In the genomic region with DNA sequence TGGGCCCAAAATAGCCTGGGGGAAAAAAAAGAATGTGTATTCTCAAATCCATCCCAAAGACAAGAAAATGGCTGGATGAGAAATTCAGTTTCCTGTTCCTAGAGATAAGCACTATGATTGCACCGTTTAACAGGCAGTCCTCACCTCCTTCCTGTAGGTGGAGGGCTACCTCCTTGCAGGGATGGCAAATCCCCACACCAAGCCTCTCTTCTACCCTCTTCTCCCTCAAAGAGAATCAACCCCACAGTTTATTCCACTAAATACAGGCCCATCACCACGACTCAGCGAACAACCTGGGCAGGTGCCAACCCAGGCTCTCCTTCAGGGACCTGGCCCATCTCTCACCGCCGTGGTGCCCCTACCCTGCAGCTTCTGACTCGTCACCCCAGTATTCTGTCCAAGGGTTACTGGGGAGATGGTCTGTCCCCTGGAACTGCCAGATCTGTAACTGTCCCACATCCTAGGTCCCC, we compare ENCODE assay signal across 12 cellular contexts. TPM values are rescaled to one million over a fixed set of nuclear protein-coding genes. Genes with fewer than 3 reads are reported as not detected.
DNase-seq lines count a peak whose midpoint lies in the region; ATAC-seq and TF ChIP-seq lines count a peak whose summit lies in the region.
"Had no signal": no experiment of that assay in that cellular context is flagged by ENCODE, and none has a peak within 500 bp of the region (broad histone marks: within the 10 kb centered on the region; RNA-seq: fewer than 3 reads in every experiment).

No MANE protein-coding gene starts in this region.

- no peaks in the 10 kb centered on the region for H3K9me3 ChIP-seq in liver (ENCODE audit: control insufficient read depth in 4 of 4, low read length in 3 of 4)
- H3K9me3 ChIP-seq: body of pancreas had no signal

- H3K4me3 ChIP-seq in liver (ENCODE audit: low read depth in 1 of 3, low read length in 3 of 3), result no peak overlapping the region
- H3K4me3 ChIP-seq: body of pancreas, SK-N-MC had no signal

- H3K4me1 ChIP-seq in liver (ENCODE audit: control insufficient read depth in 4 of 4, insufficient read depth in 4 of 4, low read length in 3 of 4), result peaks cover 2 to 4% (median 3%) of the 10 kb centered on the region in 4 donors

- TF ChIP-seq CTCF in liver (IDR thresholded peaks at IDR 0.05; ENCODE audit: low read depth, low read length, missing input control), result peak; percentile 2

- DNase-seq in NCI-H2171 treated with DMSO at 0.1 percent for 48 hours (lab: John Stamatoyannopoulos, UW), result peak; percentile 28
- DNase-seq in NCI-H2171 (lab: John Stamatoyannopoulos, UW), result no peak
- peak; percentile 48 for DNase-seq in HT1080 (ENCODE audit: low read depth)
- DNase-seq in activated T-cell treated with anti-CD3 and anti-CD28 coated beads, Interleukin-2, amount 50 U/mL, for 48 hours, result peak; percentile 41 to 44
- no peak for DNase-seq in nucleus accumbens (lab: John Stamatoyannopoulos, UW)
- DNase-seq: activated CD4-positive, alpha-beta memory T cell treated with anti-CD3 and anti-CD28 coated beads for 36 hours; body of pancreas; left cardiac atrium had no signal

- peaks cover 2 to 4% (median 3%) of the 10 kb centered on the region in 4 donors for H3K27me3 ChIP-seq in liver (ENCODE audit: control insufficient read depth in 4 of 4, insufficient read depth in 4 of 4, low read length in 3 of 4)

- H3K9ac ChIP-seq in liver (ENCODE audit: low read depth in 1 of 2, low read length in 2 of 2), result no peak overlapping the region

- TF ChIP-seq RAD21 in liver (IDR thresholded peaks at IDR 0.05), result no peak

- no peak overlapping the region for H3K27ac ChIP-seq in liver (ENCODE audit: low read depth in 1 of 2, low read length in 2 of 2)
- H3K27ac ChIP-seq: body of pancreas, SK-N-MC had no signal

- peaks cover 3 to 25% (median 16%) of the 10 kb centered on the region in 4 donors for H3K36me3 ChIP-seq in liver (ENCODE audit: control insufficient read depth in 4 of 4, insufficient read depth in 3 of 4, low read depth in 1 of 4, low read length in 3 of 4)

- no peak for ATAC-seq in GM19463 (IDR thresholded peaks at IDR 0.05; ENCODE audit: unreplicated experiment)
- no peak for ATAC-seq in GM21360 (IDR thresholded peaks at IDR 0.05; ENCODE audit: unreplicated experiment)
- ATAC-seq: body of pancreas, left cardiac atrium had no signal

- WGBS in liver, result 65% methylated on average over 6 of the region's 6 CpGs

TF ChIP-seq in liver, 16 proteins besides CTCF, POLR2A, EP300 and RAD21:
- no peak for TF ChIP-seq EGR1 (IDR thresholded peaks at IDR 0.05; ENCODE audit: low read depth in 2 of 2)
- no peak for TF ChIP-seq SP1 (IDR thresholded peaks at IDR 0.05)
- TF ChIP-seq FOXA2 (IDR thresholded peaks at IDR 0.05), result no peak
- TF ChIP-seq HNF4A (conservative IDR thresholded peaks at IDR 0.05), result no peak
- TF ChIP-seq JUND (IDR thresholded peaks at IDR 0.05), result no peak
- no peak for TF ChIP-seq TAF1 (conservative IDR thresholded peaks at IDR 0.05)
- no peak for TF ChIP-seq NR2F2 (IDR thresholded peaks at IDR 0.05)
- no peak for TF ChIP-seq FOXA1 (IDR thresholded peaks at IDR 0.05)
- TF ChIP-seq YY1 (IDR thresholded peaks at IDR 0.05), result no peak
- no peak for TF ChIP-seq RXRA (IDR thresholded peaks at IDR 0.05)
- TF ChIP-seq, protein P1, sequence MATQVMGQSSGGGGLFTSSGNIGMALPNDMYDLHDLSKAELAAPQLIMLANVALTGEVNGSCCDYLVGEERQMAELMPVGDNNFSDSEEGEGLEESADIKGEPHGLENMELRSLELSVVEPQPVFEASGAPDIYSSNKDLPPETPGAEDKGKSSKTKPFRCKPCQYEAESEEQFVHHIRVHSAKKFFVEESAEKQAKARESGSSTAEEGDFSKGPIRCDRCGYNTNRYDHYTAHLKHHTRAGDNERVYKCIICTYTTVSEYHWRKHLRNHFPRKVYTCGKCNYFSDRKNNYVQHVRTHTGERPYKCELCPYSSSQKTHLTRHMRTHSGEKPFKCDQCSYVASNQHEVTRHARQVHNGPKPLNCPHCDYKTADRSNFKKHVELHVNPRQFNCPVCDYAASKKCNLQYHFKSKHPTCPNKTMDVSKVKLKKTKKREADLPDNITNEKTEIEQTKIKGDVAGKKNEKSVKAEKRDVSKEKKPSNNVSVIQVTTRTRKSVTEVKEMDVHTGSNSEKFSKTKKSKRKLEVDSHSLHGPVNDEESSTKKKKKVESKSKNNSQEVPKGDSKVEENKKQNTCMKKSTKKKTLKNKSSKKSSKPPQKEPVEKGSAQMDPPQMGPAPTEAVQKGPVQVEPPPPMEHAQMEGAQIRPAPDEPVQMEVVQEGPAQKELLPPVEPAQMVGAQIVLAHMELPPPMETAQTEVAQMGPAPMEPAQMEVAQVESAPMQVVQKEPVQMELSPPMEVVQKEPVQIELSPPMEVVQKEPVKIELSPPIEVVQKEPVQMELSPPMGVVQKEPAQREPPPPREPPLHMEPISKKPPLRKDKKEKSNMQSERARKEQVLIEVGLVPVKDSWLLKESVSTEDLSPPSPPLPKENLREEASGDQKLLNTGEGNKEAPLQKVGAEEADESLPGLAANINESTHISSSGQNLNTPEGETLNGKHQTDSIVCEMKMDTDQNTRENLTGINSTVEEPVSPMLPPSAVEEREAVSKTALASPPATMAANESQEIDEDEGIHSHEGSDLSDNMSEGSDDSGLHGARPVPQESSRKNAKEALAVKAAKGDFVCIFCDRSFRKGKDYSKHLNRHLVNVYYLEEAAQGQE (IDR thresholded peaks at IDR 0.05), result no peak
- no peak for TF ChIP-seq GABPA (IDR thresholded peaks at IDR 0.05 in 1 of 2, conservative IDR thresholded peaks at IDR 0.05 in 1 of 2)
- TF ChIP-seq ZBTB33 (IDR thresholded peaks at IDR 0.05), result no peak
- TF ChIP-seq, protein P2, sequence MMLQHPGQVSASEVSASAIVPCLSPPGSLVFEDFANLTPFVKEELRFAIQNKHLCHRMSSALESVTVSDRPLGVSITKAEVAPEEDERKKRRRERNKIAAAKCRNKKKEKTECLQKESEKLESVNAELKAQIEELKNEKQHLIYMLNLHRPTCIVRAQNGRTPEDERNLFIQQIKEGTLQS (IDR thresholded peaks at IDR 0.05), result no peak
TF ChIP-seq in liver: peak in this region for 0.

RNA-seq across cellular contexts. Expression of gene CHD5, which starts 3.4 kb away (rescaled TPM):
- total RNA-seq in HT1080 (2014; rRNA removed; shearing (Covaris generic)), result not detected in 2 replicates
- polyA plus RNA-seq in HT1080 (2015; cell fraction: cytosol; rRNA removed), result 0.03 and 0.07 TPM in 2 replicates
- 0.13 and 0.27 TPM in 2 replicates for polyA plus RNA-seq in HT1080 (2015; cell fraction: nucleus; rRNA removed)
- total RNA-seq in liver, result under 1 TPM; under 0.01 to 0.08 TPM
- polyA plus RNA-seq in liver, result not detected

RNA-seq across cellular contexts. Expression of gene RPL22, which starts 15.8 kb away (rescaled TPM):
- total RNA-seq in HT1080 (2014; rRNA removed; shearing (Covaris generic)), result 181 and 193 TPM in 2 replicates
- polyA plus RNA-seq in HT1080 (2015; cell fraction: cytosol; rRNA removed), result 274 and 313 TPM in 2 replicates
- 98.5 and 99.4 TPM in 2 replicates for polyA plus RNA-seq in HT1080 (2015; cell fraction: nucleus; rRNA removed)
- 10 to 100 TPM; 38.9 to 77.9 TPM for total RNA-seq in liver
- polyA plus RNA-seq in liver, result 100 to 1,000 TPM in 1 of 2 donors, 10 to 100 TPM in 1; 76.7 to 105 TPM

RNA-seq across cellular contexts. Expression of gene RNF207, which starts 22.4 kb away (rescaled TPM):
- 0.32 and 0.84 TPM in 2 replicates for total RNA-seq in HT1080 (2014; rRNA removed; shearing (Covaris generic))
- 0.34 and 0.88 TPM in 2 replicates for polyA plus RNA-seq in HT1080 (2015; cell fraction: cytosol; rRNA removed)
- 11.3 and 30.5 TPM in 2 replicates for polyA plus RNA-seq in HT1080 (2015; cell fraction: nucleus; rRNA removed)
- total RNA-seq in liver, result 10 to 100 TPM in 1 of 2 donors, 1 to 10 TPM in 1; 7.6 to 13.7 TPM
- 1 to 10 TPM; 3.3 to 4.0 TPM for polyA plus RNA-seq in liver

RNA-seq across cellular contexts. Expression of gene ICMT, which starts 52.2 kb away (rescaled TPM):
- total RNA-seq in HT1080 (2014; rRNA removed; shearing (Covaris generic)), result 125 and 142 TPM in 2 replicates
- 59.4 and 65.0 TPM in 2 replicates for polyA plus RNA-seq in HT1080 (2015; cell fraction: cytosol; rRNA removed)
- 32.2 and 36.9 TPM in 2 replicates for polyA plus RNA-seq in HT1080 (2015; cell fraction: nucleus; rRNA removed)
- 10 to 100 TPM; 26.8 to 38.2 TPM for total RNA-seq in liver
- 10 to 100 TPM in 1 of 2 donors, 1 to 10 TPM in 1; 7.1 to 16.8 TPM for polyA plus RNA-seq in liver

Comparison
In these comparisons a context has a peak if more than half of its experiments do, and no peak if none do; other contexts are left out.
1. DNase-seq: peak in NCI-H2171 treated with DMSO at 0.1 percent for 48 hours (single experiment), HT1080 (single experiment) and activated T-cell treated with anti-CD3 and anti-CD28 coated beads, Interleukin-2, amount 50 U/mL, for 48 hours (2 of 2); none in NCI-H2171 (single experiment) and nucleus accumbens (0 of 56).